In the genomic region with DNA sequence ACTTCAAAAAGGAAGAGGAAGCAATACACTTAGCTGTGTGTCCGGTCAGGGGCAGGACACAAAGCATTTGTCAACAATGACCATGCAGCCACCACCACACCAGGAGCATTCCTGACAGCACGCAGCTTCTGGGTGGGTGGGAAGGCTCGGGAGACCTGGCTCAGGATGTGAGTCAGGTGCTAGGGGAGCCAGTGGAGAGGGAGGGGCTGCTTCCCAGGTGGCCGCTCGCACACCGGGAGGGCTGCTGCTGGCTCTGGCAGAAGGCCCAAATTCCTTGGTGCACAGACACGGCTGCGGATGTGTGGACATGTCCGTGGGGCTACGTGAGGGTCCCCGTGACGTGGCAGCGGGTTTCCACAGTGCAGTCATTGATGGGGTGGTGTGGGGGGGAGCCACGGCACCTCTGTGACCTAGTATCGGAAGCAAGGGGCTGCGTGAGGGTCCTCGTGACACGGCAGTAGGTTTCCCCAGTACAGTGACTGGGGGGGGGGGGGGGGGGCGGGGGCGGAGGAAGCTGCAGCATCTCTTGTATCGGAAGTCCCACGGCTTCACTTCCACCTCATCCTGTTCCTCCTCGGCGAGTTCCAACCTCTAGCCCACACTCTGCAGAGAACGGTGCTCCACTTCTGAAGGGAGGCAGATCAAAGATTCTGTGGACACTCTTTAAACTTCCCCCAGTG, we compare ENCODE assay signal across 11 cellular contexts.
DNase-seq lines count a peak whose midpoint lies in the region; ATAC-seq and TF ChIP-seq lines count a peak whose summit lies in the region.
"Had no signal": no experiment of that assay in that cellular context is flagged by ENCODE, and none has a peak within 500 bp of the region (broad histone marks: within the 10 kb centered on the region; RNA-seq: fewer than 3 reads in every experiment).

No MANE protein-coding gene starts in this region.

- no peaks in the 10 kb centered on the region for H3K27me3 Mint-ChIP-seq in naive thymus-derived CD8-positive, alpha-beta T cell

- H3K4me3 ChIP-seq in DND-41 (ENCODE audit: low read depth in 1 of 2, low read length in 2 of 2) = no peak overlapping the region
- H3K4me3 ChIP-seq in OCI-LY1 (ENCODE audit: low read depth, low read length, poor library complexity, severe bottlenecking) = no peak overlapping the region
- peak overlapping the region; percentile 4 for H3K4me3 ChIP-seq in coronary artery
- no peak overlapping the region for H3K4me3 ChIP-seq in hepatocyte
- H3K4me3 ChIP-seq: lung, thoracic aorta had no signal

- peaks cover 0 to 13% (median 0%) of the 10 kb centered on the region in 3 donors for H3K36me3 Mint-ChIP-seq in naive thymus-derived CD8-positive, alpha-beta T cell

- no peak for TF ChIP-seq CTCF in DND-41 (IDR thresholded peaks at IDR 0.05; ENCODE audit: borderline replicate concordance, extremely low read depth, low read length, poor library complexity, severe bottlenecking)
- TF ChIP-seq CTCF in OCI-LY1 (IDR thresholded peaks at IDR 0.05; ENCODE audit: low read length) = no peak
- no peak for TF ChIP-seq CTCF in coronary artery (IDR thresholded peaks at IDR 0.05)
- no peak for TF ChIP-seq CTCF in hepatocyte (IDR thresholded peaks at IDR 0.05; ENCODE audit: poor library complexity)

- H3K4me1 ChIP-seq in DND-41 (ENCODE audit: insufficient read depth, low read length) = peaks cover 9% of the 10 kb centered on the region
- H3K4me1 ChIP-seq in OCI-LY1 (ENCODE audit: insufficient read depth, low read length, severe bottlenecking) = peaks cover 82% of the 10 kb centered on the region
- peaks cover 30% of the 10 kb centered on the region for H3K4me1 ChIP-seq in hepatocyte (ENCODE audit: insufficient read depth)

- no peak overlapping the region for H2AFZ ChIP-seq in DND-41 (ENCODE audit: low read depth, low read length)
- H2AFZ ChIP-seq in OCI-LY1 (ENCODE audit: low read length) = no peak overlapping the region
- no peak overlapping the region for H2AFZ ChIP-seq in hepatocyte

- H4K20me1 ChIP-seq in DND-41 (ENCODE audit: insufficient read depth, low read length) = peaks cover 98% of the 10 kb centered on the region
- H4K20me1 ChIP-seq in OCI-LY1 (ENCODE audit: insufficient read depth, low read length) = no peaks in the 10 kb centered on the region
- H4K20me1 ChIP-seq in hepatocyte (ENCODE audit: insufficient read depth, poor library complexity, severe bottlenecking) = peaks cover 95% of the 10 kb centered on the region

- H3K27ac ChIP-seq in DND-41 (ENCODE audit: low read length) = no peak overlapping the region
- H3K27ac ChIP-seq in OCI-LY1 (ENCODE audit: low read depth, low read length, poor library complexity, severe bottlenecking) = peak overlapping the region; percentile 87
- no peak overlapping the region for H3K27ac ChIP-seq in coronary artery
- H3K27ac ChIP-seq in hepatocyte = no peak overlapping the region
- H3K27ac ChIP-seq: thoracic aorta had no signal

- H3K36me3 ChIP-seq in DND-41 (ENCODE audit: insufficient read depth, low read length) (peaks cover 21% of the 10 kb centered on the region), OCI-LY1 (ENCODE audit: insufficient read depth, low read length) (0 out of 2 replicates have a peak, but pooled peaks cover 3% of the 10 kb centered on the region), hepatocyte (replicated peaks; ENCODE audit: insufficient read depth, low read depth) (no peaks in the 10 kb centered on the region)
- H3K36me3 ChIP-seq: thoracic aorta had no signal

- H3K9me2 ChIP-seq in OCI-LY1 (ENCODE audit: low read depth, low read length) (no peaks in the 10 kb centered on the region), hepatocyte (replicated peaks; ENCODE audit: insufficient read depth) (no peaks in the 10 kb centered on the region)

- H3K9me3 ChIP-seq in DND-41 (ENCODE audit: insufficient read depth, low read length, severe bottlenecking) = no peaks in the 10 kb centered on the region
- H3K9me3 ChIP-seq in OCI-LY1 (ENCODE audit: low read length) = no peaks in the 10 kb centered on the region
- H3K9me3 ChIP-seq in hepatocyte (ENCODE audit: low read depth) = no peaks in the 10 kb centered on the region
- H3K9me3 ChIP-seq: thoracic aorta had no signal

- POLR2A ChIA-PET in naive thymus-derived CD8-positive, alpha-beta T cell (lab: Charles Lee) = interaction anchor here (1.0 to 1.2 kb wide), 4 partner anchors 14 to 178 kb away, joined by 3 to 4 read pairs (median 3); partner anchors contain the start of gene SPG7

- H3K4me1 Mint-ChIP-seq in naive thymus-derived CD8-positive, alpha-beta T cell = peaks cover 35 to 91% (median 88%) of the 10 kb centered on the region in 4 donors

- peak overlapping the region; percentile 31 to 75 (median 62) for H3K4me3 Mint-ChIP-seq in naive thymus-derived CD8-positive, alpha-beta T cell

- WGBS in hepatocyte (ENCODE audit: low lambda C conversion rate, missing lambda C conversion rate) = 82% methylated on average over 25 of the region's 25 CpGs

- H3K9ac ChIP-seq in DND-41 (ENCODE audit: low read depth, low read length) (no peak overlapping the region), OCI-LY1 (ENCODE audit: low read length) (no peak overlapping the region)

- H3K27ac Mint-ChIP-seq in naive thymus-derived CD8-positive, alpha-beta T cell = peak overlapping the region in 9 of 10 donors; percentile 31 to 95 (median 88)

- H3F3A ChIP-seq in OCI-LY1 (ENCODE audit: insufficient read depth, low read length) = 0 out of 2 replicates have a peak, but pooled peaks cover 5% of the 10 kb centered on the region

- H3K4me2 ChIP-seq in DND-41 (ENCODE audit: insufficient read depth, low read length) (no peak overlapping the region), OCI-LY1 (ENCODE audit: low read length) (peak overlapping the region; percentile 11; the same call in 1 of the 2 replicates), hepatocyte (no peak overlapping the region)

- H3K79me2 ChIP-seq in DND-41 (ENCODE audit: insufficient read depth, low read length) (peaks cover 100% of the 10 kb centered on the region), OCI-LY1 (ENCODE audit: insufficient read depth, low read length) (peaks cover 77% of the 10 kb centered on the region), hepatocyte (peaks cover 95% of the 10 kb centered on the region)

- peak; percentile 49; the same call in 2 of the 3 replicates for ATAC-seq in DND-41 (ENCODE audit: insufficient read depth, low read depth)
- ATAC-seq in naive thymus-derived CD8-positive, alpha-beta T cell = peak; percentile 62 to 67
- ATAC-seq in GM18909 (IDR thresholded peaks at IDR 0.05; ENCODE audit: poor library complexity, unreplicated experiment) = no peak
- no peak for ATAC-seq in HG02588 (IDR thresholded peaks at IDR 0.05; ENCODE audit: unreplicated experiment)

- no peaks in the 10 kb centered on the region for H3K9me3 Mint-ChIP-seq in naive thymus-derived CD8-positive, alpha-beta T cell

- DNase-seq in DND-41 (peak; percentile 40), coronary artery (ENCODE audit: low spot score) (no peak), hepatocyte (ENCODE audit: low spot score) (no peak), erythroblast (lab: John Stamatoyannopoulos, UW) (no peak)
- peak in 9 of 10 donors; percentile 31 to 76 (median 53) for DNase-seq in naive thymus-derived CD8-positive, alpha-beta T cell
- DNase-seq: activated CD4-positive, alpha-beta T cell treated with anti-CD3 and anti-CD28 coated beads, Interleukin-2, amount 50 U/mL, for 48 hours had no signal

- no peaks in the 10 kb centered on the region for H3K27me3 ChIP-seq in DND-41 (ENCODE audit: insufficient read depth, low read length, poor library complexity)
- no peaks in the 10 kb centered on the region for H3K27me3 ChIP-seq in OCI-LY1 (ENCODE audit: insufficient read depth, low read length)
- H3K27me3 ChIP-seq in hepatocyte = no peaks in the 10 kb centered on the region

- no peak for TF ChIP-seq POLR2A in erythroblast (IDR thresholded peaks at IDR 0.05; ENCODE audit: low read length)

Comparison
In these comparisons a context has a peak if more than half of its experiments do, and no peak if none do; other contexts are left out.
1. ATAC-seq: peak in DND-41 (single experiment) and naive thymus-derived CD8-positive, alpha-beta T cell (2 of 2); none in GM18909 (single experiment) and HG02588 (single experiment).
2. DNase-seq: peak in DND-41 (single experiment) and naive thymus-derived CD8-positive, alpha-beta T cell (9 of 10); none in coronary artery (single experiment), hepatocyte (single experiment) and erythroblast (0 of 2).